15 cellular contexts compared by ENCODE assay signal in genomic region chr5:93300309-93300923, GRCh38.
DNase-seq lines count a peak whose midpoint lies in the region; FAIRE-seq and TF ChIP-seq lines count a peak whose summit lies in the region.
"Had no signal": no experiment of that assay in that cellular context is flagged by ENCODE, and none has a peak within 500 bp of the region (broad histone marks: within the 10 kb centered on the region; RNA-seq: fewer than 3 reads in every experiment).

No MANE protein-coding gene starts in this region.

- H2AK5ac ChIP-seq in mesenchymal stem cell (ENCODE audit: low read length, severe bottlenecking) (no peak overlapping the region), neuronal stem cell (ENCODE audit: low read depth, low read length) (no peak overlapping the region)

- no peak overlapping the region for H2BK12ac ChIP-seq in mesenchymal stem cell (ENCODE audit: low read length in 2 of 2)
- no peak overlapping the region for H2BK12ac ChIP-seq in neuronal stem cell (ENCODE audit: low read length)

- no peak overlapping the region for H3K23ac ChIP-seq in mesenchymal stem cell (ENCODE audit: low read length in 2 of 2)
- no peak overlapping the region for H3K23ac ChIP-seq in neuronal stem cell (ENCODE audit: low read depth, low read length, poor library complexity)

- H3K4me1 ChIP-seq in HUES6 (ENCODE audit: control insufficient read depth, insufficient read depth, low read length): peaks cover 26% of the 10 kb centered on the region
- H3K4me1 ChIP-seq in astrocyte (ENCODE audit: insufficient read depth, low read length): peaks cover 19% of the 10 kb centered on the region
- no peaks in the 10 kb centered on the region for H3K4me1 ChIP-seq in mesenchymal stem cell (ENCODE audit: control insufficient read depth, insufficient read depth, low read depth, low read length)
- peaks cover 16 to 35% of the 10 kb centered on the region in 2 donors for H3K4me1 ChIP-seq in neuronal stem cell (ENCODE audit: control insufficient read depth in 2 of 2, insufficient read depth in 1 of 2, low read depth in 1 of 2, low read length in 2 of 2)

- H3K27ac ChIP-seq in HUES6 (ENCODE audit: low read depth, low read length) (no peak overlapping the region), astrocyte (ENCODE audit: low read depth, low read length) (no peak overlapping the region), mesenchymal stem cell (ENCODE audit: low read length, poor library complexity, severe bottlenecking) (no peak overlapping the region), neuronal stem cell (replicated peaks; ENCODE audit: low read length) (peak overlapping the region; percentile 83)
- H3K27ac ChIP-seq: C4-2B, KMS-11 had no signal

- TF ChIP-seq CTCF in astrocyte (IDR thresholded peaks at IDR 0.05; ENCODE audit: insufficient read depth, low read depth, low read length): no peak
- TF ChIP-seq CTCF in osteocyte (IDR thresholded peaks at IDR 0.05): no peak

- H3K27me3 Mint-ChIP-seq in astrocyte (ENCODE audit: low read depth, unreplicated experiment) (no peaks in the 10 kb centered on the region), osteocyte (ENCODE audit: unreplicated experiment) (no peaks in the 10 kb centered on the region)

- no peak for FAIRE-seq in astrocyte (lab: Jason Lieb, UNC)
- FAIRE-seq: G401.6 had no signal

- no peaks in the 10 kb centered on the region for H3K79me1 ChIP-seq in mesenchymal stem cell (replicated peaks; ENCODE audit: low read length, poor library complexity, severe bottlenecking)
- no peaks in the 10 kb centered on the region for H3K79me1 ChIP-seq in neuronal stem cell (ENCODE audit: low read depth, low read length)

- H4K91ac ChIP-seq in mesenchymal stem cell (ENCODE audit: low read length) (no peak overlapping the region), neuronal stem cell (ENCODE audit: low read depth, low read length, poor library complexity) (no peak overlapping the region)

- H4K20me1 ChIP-seq in astrocyte (ENCODE audit: insufficient read depth, low read length): no peaks in the 10 kb centered on the region

- H3K4me1 Mint-ChIP-seq in astrocyte (ENCODE audit: low read depth, unreplicated experiment): peaks cover 53% of the 10 kb centered on the region
- peaks cover 37% of the 10 kb centered on the region for H3K4me1 Mint-ChIP-seq in osteocyte (ENCODE audit: unreplicated experiment)

- no peaks in the 10 kb centered on the region for H3K79me2 ChIP-seq in astrocyte (ENCODE audit: insufficient read depth, low read length)

- H3K18ac ChIP-seq in mesenchymal stem cell (ENCODE audit: low read depth in 1 of 2, low read length in 2 of 2) (no peak overlapping the region), neuronal stem cell (ENCODE audit: low read length) (no peak overlapping the region)

- no peak for DNase-seq in astrocyte (ENCODE audit: low read depth)
- no peak for DNase-seq in mesenchymal stem cell
- peak; percentile 47 for DNase-seq in neuronal stem cell (ENCODE audit: low spot score)
- no peak for DNase-seq in ACHN
- no peak for DNase-seq in osteocyte (ENCODE audit: extremely low spot score, unreplicated experiment)
- no peak for DNase-seq in ureter (ENCODE audit: low spot score)
- DNase-seq: AML-193, DND-41, NCI-H2029, NCI-H345, SW 1271 had no signal

- no peak overlapping the region for H2BK5ac ChIP-seq in mesenchymal stem cell (ENCODE audit: low read depth, low read length, poor library complexity, severe bottlenecking)
- no peak overlapping the region for H2BK5ac ChIP-seq in neuronal stem cell (ENCODE audit: low read length)

- no peak overlapping the region for H3K4me3 Mint-ChIP-seq in astrocyte (ENCODE audit: unreplicated experiment)
- no peak overlapping the region for H3K4me3 Mint-ChIP-seq in osteocyte (ENCODE audit: unreplicated experiment)

- in situ Hi-C loops in ACHN (cut with HindIII; ENCODE audit: low pct_ligation_motif_present, low pct_unique_long_range_greater_than_20kb, low sequenced_read_pairs): no loop called here

- H3K36me3 Mint-ChIP-seq in astrocyte (ENCODE audit: low read depth, unreplicated experiment) (no peaks in the 10 kb centered on the region), osteocyte (ENCODE audit: unreplicated experiment) (no peaks in the 10 kb centered on the region)

- H3K27me3 ChIP-seq in HUES6 (ENCODE audit: control insufficient read depth, insufficient read depth, low read length) (no peaks in the 10 kb centered on the region), astrocyte (ENCODE audit: insufficient read depth, low read length) (no peaks in the 10 kb centered on the region), mesenchymal stem cell (ENCODE audit: control insufficient read depth in 1 of 2, insufficient read depth in 1 of 2, low read length in 2 of 2) (peaks cover 0 to 3% of the 10 kb centered on the region in 2 experiments), neuronal stem cell (ENCODE audit: control insufficient read depth in 3 of 3, insufficient read depth in 3 of 3, low read depth in 1 of 3, low read length in 3 of 3) (no peaks in the 10 kb centered on the region)

- H3K27ac Mint-ChIP-seq in astrocyte (ENCODE audit: unreplicated experiment) (no peak overlapping the region), osteocyte (ENCODE audit: unreplicated experiment) (no peak overlapping the region)

- H3K4me2 ChIP-seq in astrocyte (ENCODE audit: low read length) (peak overlapping the region; percentile 49), mesenchymal stem cell (ENCODE audit: low read length, poor library complexity, severe bottlenecking) (peak overlapping the region; percentile 50), neuronal stem cell (ENCODE audit: insufficient read depth, low read length, poor library complexity, severe bottlenecking) (peak overlapping the region; percentile 12)
- H3K4me2 ChIP-seq: KMS-11 had no signal

- H3K9me3 ChIP-seq in HUES6 (ENCODE audit: control insufficient read depth, insufficient read depth, low read depth, low read length) (no peaks in the 10 kb centered on the region), astrocyte (ENCODE audit: insufficient read depth, low read depth, low read length) (no peaks in the 10 kb centered on the region), mesenchymal stem cell (ENCODE audit: control insufficient read depth, low read length) (no peaks in the 10 kb centered on the region), neuronal stem cell (replicated peaks in 1 of 2; ENCODE audit: control insufficient read depth in 2 of 2, insufficient read depth in 1 of 2, low read depth in 1 of 2, low read length in 2 of 2) (no peaks in the 10 kb centered on the region)

- H3K36me3 ChIP-seq in HUES6 (ENCODE audit: control insufficient read depth, insufficient read depth, low read length) (no peaks in the 10 kb centered on the region), astrocyte (ENCODE audit: insufficient read depth, low read length) (no peaks in the 10 kb centered on the region), mesenchymal stem cell (ENCODE audit: control insufficient read depth in 1 of 2, insufficient read depth in 2 of 2, low read depth in 1 of 2, low read length in 2 of 2) (no peaks in the 10 kb centered on the region), neuronal stem cell (replicated peaks in 1 of 2; ENCODE audit: control insufficient read depth in 2 of 2, insufficient read depth in 2 of 2, low read length in 2 of 2) (no peaks in the 10 kb centered on the region)

- H3K9ac ChIP-seq in HUES6 (ENCODE audit: low read length) (no peak overlapping the region), astrocyte (ENCODE audit: low read length) (no peak overlapping the region), mesenchymal stem cell (ENCODE audit: low read length) (no peak overlapping the region), neuronal stem cell (ENCODE audit: low read depth, low read length, poor library complexity) (no peak overlapping the region)
- H3K9ac ChIP-seq: KMS-11 had no signal

- H2BK15ac ChIP-seq in mesenchymal stem cell (ENCODE audit: low read depth, poor library complexity, severe bottlenecking) (no peak overlapping the region), neuronal stem cell (ENCODE audit: low read length) (no peak overlapping the region)

- 75% methylated on average over 6 of the region's 8 CpGs for WGBS in mesenchymal stem cell
- WGBS in neuronal stem cell (ENCODE audit: extremely low coverage in 2 of 2, insufficient read length in 2 of 2, insufficient replicate concordance in 1 of 2), 2 donors: no CpG with 5 or more reads among the region's 8 CpGs

- H3K9me3 Mint-ChIP-seq in astrocyte (ENCODE audit: unreplicated experiment): no peaks in the 10 kb centered on the region
- H3K9me3 Mint-ChIP-seq in osteocyte (ENCODE audit: unreplicated experiment): no peaks in the 10 kb centered on the region

- H2AFZ ChIP-seq in astrocyte (ENCODE audit: low read depth, low read length): no peak overlapping the region
- H2AFZ ChIP-seq in mesenchymal stem cell (ENCODE audit: low read depth, low read length): no peak overlapping the region
- peak overlapping the region; percentile 11 for H2AFZ ChIP-seq in neuronal stem cell (ENCODE audit: low read length)

- H2BK120ac ChIP-seq in mesenchymal stem cell (ENCODE audit: low read depth, low read length) (no peak overlapping the region), neuronal stem cell (ENCODE audit: low read depth, low read length) (no peak overlapping the region)

- H3K4me3 ChIP-seq in HUES6 (ENCODE audit: low read depth, low read length) (0 out of 2 replicates have a peak overlapping the region, but pooled peaks have one; percentile 23), astrocyte (ENCODE audit: insufficient read depth, low read depth, low read length) (no peak overlapping the region), mesenchymal stem cell (ENCODE audit: insufficient read depth in 1 of 2, low read depth in 1 of 2, low read length in 2 of 2) (no peak overlapping the region), neuronal stem cell (ENCODE audit: low read length in 2 of 2) (peak overlapping the region in 1 of 2 donors; percentile 7)

- H4K8ac ChIP-seq in mesenchymal stem cell (ENCODE audit: low read length) (no peak overlapping the region), neuronal stem cell (ENCODE audit: low read depth, low read length) (no peak overlapping the region)

- H3K14ac ChIP-seq in mesenchymal stem cell (ENCODE audit: low read length in 2 of 2): no peak overlapping the region
- H3K14ac ChIP-seq in neuronal stem cell (ENCODE audit: low read length): no peak overlapping the region

- H3K4ac ChIP-seq in mesenchymal stem cell (ENCODE audit: low read depth in 1 of 2, low read length in 2 of 2) (no peak overlapping the region), neuronal stem cell (ENCODE audit: low read length) (no peak overlapping the region)
